ENCODE assay signal across 8 cellular contexts in the genomic region with DNA sequence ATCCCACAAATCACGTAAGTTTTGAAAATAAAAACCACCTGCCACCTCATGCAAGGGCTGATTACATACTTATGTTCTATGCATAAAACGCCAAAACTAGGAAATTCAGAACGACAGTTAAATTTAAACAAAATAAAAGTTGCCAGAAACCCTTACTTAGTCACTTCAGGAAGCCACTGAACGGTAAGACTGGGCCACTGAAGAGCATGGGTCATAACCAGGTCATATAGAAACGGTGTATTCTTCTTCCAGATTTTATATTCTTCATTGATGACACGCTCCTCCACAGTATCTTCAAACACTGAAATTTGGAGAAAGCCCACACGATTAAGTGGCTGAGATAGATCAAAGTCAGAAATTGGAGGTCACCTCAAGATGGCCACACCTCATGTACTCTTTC. TPM values are rescaled to one million over a fixed set of nuclear protein-coding genes. Genes with fewer than 3 reads are reported as not detected.
DNase-seq lines count a peak whose midpoint lies in the region; ATAC-seq, FAIRE-seq and TF ChIP-seq lines count a peak whose summit lies in the region.

No MANE protein-coding gene starts in this region.

- H3K4me1 ChIP-seq in skeletal muscle satellite cell (ENCODE audit: control insufficient read depth, insufficient read depth, low read length) (peaks cover 18% of the 10 kb centered on the region), mucosa of descending colon (ENCODE audit: low read depth) (peaks cover 9% of the 10 kb centered on the region)

- POLR2A ChIA-PET in T-cell (lab: Charles Lee): interaction anchor here (0.5 to 1.3 kb wide), 2 partner anchors 9 to 13 kb away, joined by 4 to 11 read pairs; no protein-coding TSS in a partner anchor

- no peaks in the 10 kb centered on the region for H3K9me3 ChIP-seq in skeletal muscle satellite cell (replicated peaks; ENCODE audit: low read length)
- H3K9me3 ChIP-seq in mucosa of descending colon: no peaks in the 10 kb centered on the region

- H3K9me3 Mint-ChIP-seq in T-cell: no peaks in the 10 kb centered on the region

- peak overlapping the region; percentile 95 for H3K4me2 ChIP-seq in skeletal muscle satellite cell (ENCODE audit: low read length)

- peaks cover 0 to 5% of the 10 kb centered on the region in 2 donors for H3K27me3 Mint-ChIP-seq in T-cell

- H3K27me3 ChIP-seq in skeletal muscle satellite cell (ENCODE audit: control insufficient read depth, insufficient read depth, low read length): peaks cover 22% of the 10 kb centered on the region

- H3K36me3 Mint-ChIP-seq in T-cell: peaks cover 3% of the 10 kb centered on the region

- H3K4me3 ChIP-seq in foreskin fibroblast (ENCODE audit: low read depth in 1 of 2, low read length in 2 of 2) (peak overlapping the region; percentile 67 to 84), skeletal muscle satellite cell (ENCODE audit: low read length) (peak overlapping the region; percentile 95), mucosa of descending colon (no peak overlapping the region)

- H3K27ac Mint-ChIP-seq in T-cell: peak overlapping the region; percentile 82 to 88

- TF ChIP-seq CTCF in foreskin fibroblast (IDR thresholded peaks at IDR 0.05; ENCODE audit: low read depth, low read length) (no peak), mucosa of descending colon (IDR thresholded peaks at IDR 0.05) (no peak)

- H3K9ac ChIP-seq in skeletal muscle satellite cell (ENCODE audit: low read depth, low read length): peak overlapping the region; percentile 96

- H3K4me1 Mint-ChIP-seq in T-cell: peaks cover 31 to 45% (median 45%) of the 10 kb centered on the region in 3 donors

- intact Hi-C loops in mucosa of descending colon (cut with DNase I, micrococcal nuclease): no loop called here
- intact Hi-C loops in left colon (cut with DNase I, micrococcal nuclease): no loop called here

- H3K36me3 ChIP-seq in skeletal muscle satellite cell (ENCODE audit: insufficient read depth, low read length): peaks cover 3% of the 10 kb centered on the region
- no peaks in the 10 kb centered on the region for H3K36me3 ChIP-seq in mucosa of descending colon (ENCODE audit: low read depth)

- DNase-seq in GM18507 (ENCODE audit: extremely low spot score, insufficient read length, low read depth) (no peak), T-cell (no peak), foreskin fibroblast (no peak), NCI-H2171 (lab: John Stamatoyannopoulos, UW) (no peak), mucosa of descending colon (no peak), left colon (no peak)

- peak overlapping the region; percentile 87 to 100 (median 90) for H3K4me3 Mint-ChIP-seq in T-cell

- CTCF ChIA-PET in T-cell (lab: Charles Lee): no interaction called here

- ATAC-seq in T-cell (replicated peaks in 1 of 4) (no peak), mucosa of descending colon (no peak), left colon (no peak), HG03565 (IDR thresholded peaks at IDR 0.05; ENCODE audit: unreplicated experiment) (no peak)

- FAIRE-seq in GM18507 (lab: Jason Lieb, UNC): peak; percentile 52

RNA-seq across cellular contexts. Expression of gene RBBP7, which starts 1.2 kb away (rescaled TPM):
- total RNA-seq in T-cell (100 to 1,000 TPM in 2 of 5 donors, 10 to 100 TPM in 3; 72.6 to 111 (median 90.3) TPM), mucosa of descending colon (10 to 100 TPM; 72.7 to 94.6 (median 92.0) TPM), left colon (10 to 100 TPM; 66.3 to 73.2 TPM)
- total RNA-seq in skeletal muscle satellite cell (2012; rRNA removed): 61.8 and 65.1 TPM in 2 replicates
